Comparison of ENCODE assay signal across 18 cellular contexts in genomic region chr9:8845376-8845775, GRCh38.
DNase-seq lines count a peak whose midpoint lies in the region; ATAC-seq and TF ChIP-seq lines count a peak whose summit lies in the region.
"Had no signal": no experiment of that assay in that cellular context is flagged by ENCODE, and none has a peak within 500 bp of the region (broad histone marks: within the 10 kb centered on the region; RNA-seq: fewer than 3 reads in every experiment).

No MANE protein-coding gene starts in this region.

- no peak overlapping the region for H3K4me2 ChIP-seq in neural cell (ENCODE audit: low read length)

- no peak overlapping the region for H3K9ac ChIP-seq in neural cell (ENCODE audit: low read length)
- no peak overlapping the region for H3K9ac ChIP-seq in endodermal cell (ENCODE audit: extremely low read depth, low read length, poor library complexity, severe bottlenecking)

- peaks cover 2% of the 10 kb centered on the region for H3K4me1 Mint-ChIP-seq in endodermal cell
- H3K4me1 Mint-ChIP-seq: activated B cell treated with CpG ODN at 0.5 μM for 24 hours; activated naive CD4-positive, alpha-beta T cell treated with anti-CD3 and anti-CD28 coated beads, Interleukin-2, amount 10 ng/mL, durations not matched to agents 7 days and 5 days had no signal

- TF ChIP-seq CTCF in heart left ventricle (IDR thresholded peaks at IDR 0.05): no peak
- no peak for TF ChIP-seq CTCF in neural cell (IDR thresholded peaks at IDR 0.05; ENCODE audit: poor library complexity, severe bottlenecking)
- no peak for TF ChIP-seq CTCF in GM13976 (IDR thresholded peaks at IDR 0.05; ENCODE audit: borderline replicate concordance, control extremely low read depth, extremely low read depth, insufficient read depth, missing control alignments)
- TF ChIP-seq CTCF in endodermal cell (conservative IDR thresholded peaks at IDR 0.05): no peak

- H3K9me2 ChIP-seq in neural cell (ENCODE audit: insufficient read depth, low read length): no peaks in the 10 kb centered on the region

- H2AFZ ChIP-seq in neural cell (ENCODE audit: low read depth, low read length): no peak overlapping the region

- H3K4me3 Mint-ChIP-seq in endodermal cell: no peak overlapping the region
- H3K4me3 Mint-ChIP-seq: activated B cell treated with CpG ODN at 0.5 μM for 24 hours; activated CD8-positive, alpha-beta T cell treated with anti-CD3 and anti-CD28 coated beads for 36 hours; activated naive CD4-positive, alpha-beta T cell treated with anti-CD3 and anti-CD28 coated beads, Interleukin-2, amount 10 ng/mL, durations not matched to agents 7 days and 5 days; HFFc6; IgD-negative memory B cell had no signal

- no peaks in the 10 kb centered on the region for H3F3A ChIP-seq in neural cell (ENCODE audit: insufficient read depth, low read length, poor library complexity, severe bottlenecking)

- H3K27me3 Mint-ChIP-seq in endodermal cell (ENCODE audit: insufficient read depth): no peaks in the 10 kb centered on the region
- H3K27me3 Mint-ChIP-seq: activated B cell treated with CpG ODN at 0.5 μM for 24 hours; activated CD8-positive, alpha-beta T cell treated with anti-CD3 and anti-CD28 coated beads for 36 hours; activated naive CD4-positive, alpha-beta T cell treated with anti-CD3 and anti-CD28 coated beads, Interleukin-2, amount 10 ng/mL, durations not matched to agents 7 days and 5 days; IgD-negative memory B cell had no signal

- ATAC-seq in heart left ventricle (peak; percentile 96 to 99 (median 98)), GM21529 (IDR thresholded peaks at IDR 0.05; ENCODE audit: unreplicated experiment) (no peak), GM21381 (IDR thresholded peaks at IDR 0.05; ENCODE audit: unreplicated experiment) (no peak)
- ATAC-seq: activated CD8-positive, alpha-beta T cell treated with anti-CD3 and anti-CD28 coated beads for 36 hours; right lobe of liver had no signal

- H3K4me3 ChIP-seq in heart left ventricle: no peak overlapping the region
- H3K4me3 ChIP-seq in neural cell (ENCODE audit: low read length): no peak overlapping the region
- no peak overlapping the region for H3K4me3 ChIP-seq in endodermal cell (ENCODE audit: low read length)
- H3K4me3 ChIP-seq: right lobe of liver had no signal

- H3K27ac ChIP-seq in heart left ventricle: peak overlapping the region in 6 of 12 donors; percentile 20 to 66 (median 50)
- H3K27ac ChIP-seq in neural cell (ENCODE audit: low read length): peak overlapping the region; percentile 11
- no peak overlapping the region for H3K27ac ChIP-seq in endodermal cell (ENCODE audit: low read depth, low read length)
- H3K27ac ChIP-seq: neutrophil, right lobe of liver had no signal

- no peaks in the 10 kb centered on the region for H3K9me3 Mint-ChIP-seq in endodermal cell
- H3K9me3 Mint-ChIP-seq: activated B cell treated with CpG ODN at 0.5 μM for 24 hours; activated CD8-positive, alpha-beta T cell treated with anti-CD3 and anti-CD28 coated beads for 36 hours; activated naive CD4-positive, alpha-beta T cell treated with anti-CD3 and anti-CD28 coated beads, Interleukin-2, amount 10 ng/mL, durations not matched to agents 7 days and 5 days had no signal

- H3K36me3 Mint-ChIP-seq in endodermal cell (ENCODE audit: low read depth): peaks cover 5% of the 10 kb centered on the region
- H3K36me3 Mint-ChIP-seq: activated naive CD4-positive, alpha-beta T cell treated with anti-CD3 and anti-CD28 coated beads, Interleukin-2, amount 10 ng/mL, durations not matched to agents 7 days and 5 days; IgD-negative memory B cell had no signal

- intact Hi-C loops in heart left ventricle (cut with DNase I): loop anchor here in 1 of 10 donors (5.0 kb wide), 1 partner anchor 117 kb away; no protein-coding TSS in a partner anchor

- H3K4me1 ChIP-seq in heart left ventricle: peaks cover 0 to 8% (median 1%) of the 10 kb centered on the region in 12 donors
- no peaks in the 10 kb centered on the region for H3K4me1 ChIP-seq in endodermal cell (ENCODE audit: control insufficient read depth, insufficient read depth, low read length)
- H3K4me1 ChIP-seq: right lobe of liver had no signal

- TF ChIP-seq POLR2A in heart left ventricle (IDR thresholded peaks at IDR 0.05): no peak

- no peaks in the 10 kb centered on the region for H4K20me1 ChIP-seq in neural cell (ENCODE audit: insufficient read depth)

- no peak overlapping the region for H3K27ac Mint-ChIP-seq in endodermal cell
- H3K27ac Mint-ChIP-seq: activated B cell treated with CpG ODN at 0.5 μM for 24 hours; activated CD8-positive, alpha-beta T cell treated with anti-CD3 and anti-CD28 coated beads for 36 hours; activated naive CD4-positive, alpha-beta T cell treated with anti-CD3 and anti-CD28 coated beads, Interleukin-2, amount 10 ng/mL, durations not matched to agents 7 days and 5 days; HFFc6; IgD-negative memory B cell had no signal

- 17 to 42% (median 31%) methylated on average over 2 of the region's 2 CpGs for WGBS in heart left ventricle, 4 donors
- WGBS in endodermal cell (ENCODE audit: insufficient coverage in 1 of 2, insufficient read length in 1 of 2), 2 experiments: 70 to 100% methylated on average over 1 to 2 of the region's 2 CpGs

- H3K27me3 ChIP-seq in heart left ventricle (no peaks in the 10 kb centered on the region), neural cell (ENCODE audit: insufficient read depth, low read depth, low read length) (no peaks in the 10 kb centered on the region), endodermal cell (ENCODE audit: control insufficient read depth, insufficient read depth, low read length, poor library complexity, severe bottlenecking) (no peaks in the 10 kb centered on the region)
- H3K27me3 ChIP-seq: neutrophil, right lobe of liver had no signal

- no peak for TF ChIP-seq RAD21 in neural cell (conservative IDR thresholded peaks at IDR 0.05)

- in situ Hi-C loops in G401 (cut with HindIII; ENCODE audit: low sequenced_read_pairs): no loop called here
- in situ Hi-C loops in GM13976 (cut with MboI; ENCODE audit: low sequenced_read_pairs, unreplicated experiment): no loop called here

- H3K9me3 ChIP-seq in heart left ventricle (no peaks in the 10 kb centered on the region), neural cell (ENCODE audit: low read length) (no peaks in the 10 kb centered on the region), endodermal cell (ENCODE audit: control insufficient read depth, low read length) (no peaks in the 10 kb centered on the region)
- H3K9me3 ChIP-seq: neutrophil, right lobe of liver had no signal

- peaks cover 95% of the 10 kb centered on the region for H3K79me2 ChIP-seq in neural cell (replicated peaks; ENCODE audit: insufficient read depth, low read length)

- no peaks in the 10 kb centered on the region for H3K36me3 ChIP-seq in heart left ventricle
- no peaks in the 10 kb centered on the region for H3K36me3 ChIP-seq in neural cell (ENCODE audit: insufficient read depth, low read length)
- no peaks in the 10 kb centered on the region for H3K36me3 ChIP-seq in endodermal cell (ENCODE audit: control insufficient read depth, insufficient read depth, low read length)
- H3K36me3 ChIP-seq: neutrophil, right lobe of liver had no signal

- DNase-seq in G401 (ENCODE audit: low spot score) (peak; percentile 36), NCI-H69 (lab: John Stamatoyannopoulos, UW) (peak; percentile 81), heart left ventricle (peak in 4 of 5 donors; percentile 45 to 70 (median 63)), GM13976 (ENCODE audit: low spot score) (no peak), endodermal cell (no peak)
- DNase-seq: activated B cell treated with CpG ODN at 0.5 μM for 24 hours; activated CD8-positive, alpha-beta T cell treated with anti-CD3 and anti-CD28 coated beads for 36 hours; activated naive CD4-positive, alpha-beta T cell treated with anti-CD3 and anti-CD28 coated beads, Interleukin-2, amount 10 ng/mL, durations not matched to agents 7 days and 5 days; activated T-cell treated with anti-CD3 and anti-CD28 coated beads, Interleukin-2, amount 50 U/mL, for 1 hour; DMS79 treated with DMSO at 0.1 percent for 48 hours; HFFc6; right lobe of liver; T-helper 2 cell had no signal

- TF ChIP-seq EP300 in neural cell (conservative IDR thresholded peaks at IDR 0.05; ENCODE audit: poor library complexity, severe bottlenecking): no peak

TF ChIP-seq in neural cell, 6 proteins besides CTCF, POLR2A, EP300 and RAD21:
- no peak for TF ChIP-seq MXI1 (conservative IDR thresholded peaks at IDR 0.05; ENCODE audit: poor library complexity, severe bottlenecking)
- no peak for TF ChIP-seq POLR2AphosphoS5 (IDR thresholded peaks at IDR 0.05)
- no peak for TF ChIP-seq SMC3 (conservative IDR thresholded peaks at IDR 0.05; ENCODE audit: poor library complexity)
- TF ChIP-seq EZH2 (IDR thresholded peaks at IDR 0.05; ENCODE audit: borderline replicate concordance, insufficient read depth, low read length, poor library complexity, severe bottlenecking): no peak
- TF ChIP-seq, protein P1, sequence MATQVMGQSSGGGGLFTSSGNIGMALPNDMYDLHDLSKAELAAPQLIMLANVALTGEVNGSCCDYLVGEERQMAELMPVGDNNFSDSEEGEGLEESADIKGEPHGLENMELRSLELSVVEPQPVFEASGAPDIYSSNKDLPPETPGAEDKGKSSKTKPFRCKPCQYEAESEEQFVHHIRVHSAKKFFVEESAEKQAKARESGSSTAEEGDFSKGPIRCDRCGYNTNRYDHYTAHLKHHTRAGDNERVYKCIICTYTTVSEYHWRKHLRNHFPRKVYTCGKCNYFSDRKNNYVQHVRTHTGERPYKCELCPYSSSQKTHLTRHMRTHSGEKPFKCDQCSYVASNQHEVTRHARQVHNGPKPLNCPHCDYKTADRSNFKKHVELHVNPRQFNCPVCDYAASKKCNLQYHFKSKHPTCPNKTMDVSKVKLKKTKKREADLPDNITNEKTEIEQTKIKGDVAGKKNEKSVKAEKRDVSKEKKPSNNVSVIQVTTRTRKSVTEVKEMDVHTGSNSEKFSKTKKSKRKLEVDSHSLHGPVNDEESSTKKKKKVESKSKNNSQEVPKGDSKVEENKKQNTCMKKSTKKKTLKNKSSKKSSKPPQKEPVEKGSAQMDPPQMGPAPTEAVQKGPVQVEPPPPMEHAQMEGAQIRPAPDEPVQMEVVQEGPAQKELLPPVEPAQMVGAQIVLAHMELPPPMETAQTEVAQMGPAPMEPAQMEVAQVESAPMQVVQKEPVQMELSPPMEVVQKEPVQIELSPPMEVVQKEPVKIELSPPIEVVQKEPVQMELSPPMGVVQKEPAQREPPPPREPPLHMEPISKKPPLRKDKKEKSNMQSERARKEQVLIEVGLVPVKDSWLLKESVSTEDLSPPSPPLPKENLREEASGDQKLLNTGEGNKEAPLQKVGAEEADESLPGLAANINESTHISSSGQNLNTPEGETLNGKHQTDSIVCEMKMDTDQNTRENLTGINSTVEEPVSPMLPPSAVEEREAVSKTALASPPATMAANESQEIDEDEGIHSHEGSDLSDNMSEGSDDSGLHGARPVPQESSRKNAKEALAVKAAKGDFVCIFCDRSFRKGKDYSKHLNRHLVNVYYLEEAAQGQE (IDR thresholded peaks at IDR 0.05; ENCODE audit: borderline replicate concordance): no peak
- no peak for TF ChIP-seq TAF1 (IDR thresholded peaks at IDR 0.05; ENCODE audit: low read depth)

Comparison
In these comparisons a context has a peak if more than half of its experiments do, and no peak if none do; other contexts are left out.
1. DNase-seq: peak in G401 (single experiment), NCI-H69 (single experiment) and heart left ventricle (4 of 5); none in GM13976 (single experiment) and endodermal cell (single experiment).
2. ATAC-seq: peak in heart left ventricle (4 of 4); none in GM21529 (single experiment) and GM21381 (single experiment).